Comparison of ENCODE assay signal across 27 cellular contexts in the genomic region with DNA sequence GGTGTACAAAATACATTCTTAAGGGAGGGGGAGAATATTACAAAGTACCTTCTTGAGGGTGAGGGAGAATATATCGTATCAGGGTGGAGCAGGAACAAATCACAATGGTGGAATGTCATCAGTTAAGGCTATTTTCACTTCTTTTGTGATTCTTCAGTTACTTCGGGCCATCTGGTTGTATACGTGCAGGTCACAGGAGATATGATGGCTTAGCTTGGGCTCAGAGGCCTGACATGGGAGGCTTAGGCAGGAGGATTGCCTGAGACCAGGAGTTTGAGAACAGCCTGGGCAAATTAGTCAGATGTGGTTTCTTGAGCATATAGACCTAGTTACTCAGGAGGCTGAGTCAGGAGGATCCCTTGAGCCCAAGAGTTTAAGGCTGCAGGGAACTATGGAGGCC. TPM values are rescaled to one million over a fixed set of nuclear protein-coding genes. Genes with fewer than 3 reads are reported as not detected.
"Had no signal": no experiment of that assay in that cellular context is flagged by ENCODE, and none has a peak within 500 bp of the region (broad histone marks: within the 10 kb centered on the region; RNA-seq: fewer than 3 reads in every experiment).

No MANE protein-coding gene starts in this region.

- H3K4me1 ChIP-seq: colonic mucosa, esophagus muscularis mucosa, foreskin keratinocyte, gastroesophageal sphincter, left lung, stomach, tibial artery had no signal

- H3K4me3 ChIP-seq: colonic mucosa, esophagus muscularis mucosa, gastroesophageal sphincter, heart right ventricle, left lung, pancreas, smooth muscle cell, stomach, tibial artery, upper lobe of left lung had no signal

- H3K27ac ChIP-seq: colonic mucosa, esophagus muscularis mucosa, foreskin keratinocyte, gastroesophageal sphincter, heart right ventricle, left lung, neutrophil, pancreas, stomach, tibial artery had no signal

- ATAC-seq: foreskin keratinocyte; gastroesophageal sphincter; heart right ventricle; left cardiac atrium; naive thymus-derived CD8-positive, alpha-beta T cell; sciatic nerve; stimulated activated effector memory CD8-positive, alpha-beta T cell treated with anti-CD3 and anti-CD28 coated beads, Interleukin-12 subunit alpha, Interleukin-12 subunit beta, amount 100 ng/mL, for 72 hours had no signal

- DNase-seq: colonic mucosa; effector CD8-positive, alpha-beta T cell; endodermal cell; foreskin keratinocyte; heart right ventricle; hippocampal formation; left cardiac atrium; naive thymus-derived CD8-positive, alpha-beta T cell; retina; stimulated activated CD4-positive, alpha-beta T cell treated with anti-CD3 and anti-CD28 coated beads, Interleukin-12 subunit alpha, Interleukin-12 subunit beta, amount 100 ng/mL, for 4 hours; stimulated activated CD4-positive, alpha-beta T cell treated with anti-CD3 and anti-CD28 coated beads, Interleukin-1b, Interleukin-23, amount 100 ng/mL, for 48 hours; stimulated activated CD4-positive, alpha-beta T cell treated with anti-CD3 and anti-CD28 coated beads, Interleukin-4, amount 100 ng/mL, for 24 hours; stimulated activated naive CD4-positive, alpha-beta T cell treated with Interleukin-2 at 50 U/mL for 16 hours; stomach; tibial artery had no signal

- FAIRE-seq: endothelial cell of umbilical vein, islet of Langerhans, pancreas, urothelium cell line had no signal

- H3K4me2 ChIP-seq: smooth muscle cell had no signal

- H3K27me3 ChIP-seq: colonic mucosa, esophagus muscularis mucosa, foreskin keratinocyte, gastroesophageal sphincter, heart right ventricle, left lung, neutrophil, pancreas, stomach, tibial artery, upper lobe of left lung had no signal

- H3K36me3 ChIP-seq: colonic mucosa, heart right ventricle, left lung, neutrophil, pancreas, upper lobe of left lung had no signal

- H3K9me3 ChIP-seq: colonic mucosa, esophagus muscularis mucosa, gastroesophageal sphincter, heart right ventricle, left lung, neutrophil, pancreas, stomach, tibial artery, upper lobe of left lung had no signal

RNA-seq across cellular contexts. Expression of a gene that starts 13.1 kb away (rescaled TPM):
- total RNA-seq: naive thymus-derived CD8-positive, alpha-beta T cell had no signal
